7 cellular contexts compared by ENCODE assay signal in the genomic region with DNA sequence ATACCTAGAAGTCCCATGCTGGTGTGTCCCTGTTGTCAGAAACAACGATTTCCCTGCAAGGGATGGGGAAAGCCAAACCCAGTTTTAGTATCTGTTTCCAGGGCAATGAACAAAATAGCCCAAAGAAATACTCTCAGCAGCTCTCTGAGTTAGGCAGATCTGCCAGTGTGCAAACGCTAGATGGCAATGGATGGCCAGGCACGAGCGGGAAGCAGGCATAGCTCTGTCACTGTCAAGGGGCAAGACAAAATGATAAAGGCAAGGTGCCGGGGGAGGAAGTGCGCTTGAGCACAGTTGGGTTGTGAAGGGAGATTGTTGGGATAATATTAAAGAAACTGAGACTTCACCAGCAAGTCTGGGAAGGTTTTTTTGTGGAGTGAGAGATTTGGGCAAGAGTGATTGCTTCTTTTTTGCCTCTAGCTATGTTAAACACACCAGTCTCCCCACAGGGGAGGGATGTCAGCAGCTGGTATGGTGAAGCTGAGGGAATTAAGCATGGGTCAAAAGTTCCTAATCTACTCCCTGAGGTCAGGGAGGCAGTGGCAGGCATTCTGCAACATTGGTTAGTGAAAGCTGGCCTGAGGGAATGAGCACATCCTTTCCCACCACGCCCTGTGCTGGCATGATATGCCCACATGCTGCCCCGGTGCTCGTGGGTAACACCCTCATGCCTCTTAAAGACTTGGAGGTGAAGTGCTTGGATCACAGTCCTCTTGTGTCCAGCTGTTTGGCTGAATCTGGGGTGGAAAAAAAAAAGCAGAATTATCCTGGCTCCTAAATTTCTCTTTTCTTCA.
DNase-seq lines count a peak whose midpoint lies in the region; ATAC-seq and TF ChIP-seq lines count a peak whose summit lies in the region.

No MANE protein-coding gene starts in this region.

- H3K27ac ChIP-seq in RWPE2 (ENCODE audit: poor library complexity, severe bottlenecking) = no peak overlapping the region

- no peaks in the 10 kb centered on the region for H3K9me3 ChIP-seq in RWPE2 (ENCODE audit: severe bottlenecking)

- H3K4me3 ChIP-seq in RWPE2 (ENCODE audit: severe bottlenecking) = no peak overlapping the region

- ATAC-seq in GM18907 (IDR thresholded peaks at IDR 0.05; ENCODE audit: unreplicated experiment) = peak; percentile 81
- peak; percentile 77 for ATAC-seq in HG02981 (IDR thresholded peaks at IDR 0.05; ENCODE audit: unreplicated experiment)
- ATAC-seq in RWPE2 (ENCODE audit: low read depth) = peak; percentile 56

- no peaks in the 10 kb centered on the region for H3K27me3 ChIP-seq in RWPE2 (ENCODE audit: insufficient read depth, poor library complexity, severe bottlenecking)

- in situ Hi-C loops in ACHN (cut with HindIII; ENCODE audit: low pct_ligation_motif_present, low pct_unique_long_range_greater_than_20kb, low sequenced_read_pairs) = no loop called here

- no peaks in the 10 kb centered on the region for H3K36me3 ChIP-seq in RWPE2 (ENCODE audit: low read depth)

- DNase-seq in RWPE2 (ENCODE audit: low spot score) (no peak), glomerular visceral epithelial cell (ENCODE audit: extremely low spot score) (peak; percentile 19), NCI-H187 treated with DMSO at 0.1 percent for 48 hours (lab: John Stamatoyannopoulos, UW) (no peak), mesenteric fat pad (ENCODE audit: low spot score) (no peak), ACHN (no peak)

- peaks cover 7% of the 10 kb centered on the region for H3K4me1 ChIP-seq in RWPE2 (ENCODE audit: insufficient read depth, poor library complexity, severe bottlenecking)

- TF ChIP-seq CTCF in RWPE2 (IDR thresholded peaks at IDR 0.05; ENCODE audit: poor library complexity, severe bottlenecking) = no peak
